ENCODE assay signal across 8 cellular contexts in the genomic region with DNA sequence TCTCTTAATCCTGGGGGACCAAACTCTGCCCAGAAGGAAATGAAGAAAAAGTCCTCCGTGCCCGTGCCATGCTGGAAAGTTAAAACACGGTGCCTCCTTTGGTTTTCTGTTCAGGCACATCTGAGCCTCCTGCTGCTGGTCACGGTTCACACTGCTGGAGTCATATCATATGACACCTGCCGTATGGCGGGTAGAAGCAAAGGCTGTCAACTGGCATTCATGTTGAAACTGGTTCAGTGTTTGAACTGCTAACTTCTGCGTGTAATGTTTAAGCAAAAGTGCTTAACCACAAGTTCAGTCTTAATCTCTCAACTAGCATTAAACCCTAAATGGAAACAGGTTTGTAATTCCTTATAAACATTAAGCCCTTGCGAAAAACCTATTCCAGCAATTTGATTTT. TPM values are rescaled to one million over a fixed set of nuclear protein-coding genes. Genes with fewer than 3 reads are reported as not detected.
A peak's percentile ranks its signal among the peaks of the same experiment; 100 is the strongest.
DNase-seq lines count a peak whose midpoint lies in the region; ATAC-seq, FAIRE-seq and TF ChIP-seq lines count a peak whose summit lies in the region.

No MANE protein-coding gene starts in this region.

- H2AK5ac ChIP-seq in IMR-90 (ENCODE audit: low read depth, low read length): peak overlapping the region; percentile 48; the same call in 1 of the 2 replicates

- no peak for TF ChIP-seq RAD21 in IMR-90 (IDR thresholded peaks at IDR 0.05; ENCODE audit: low read length)

- peaks cover 16% of the 10 kb centered on the region for H3K9me1 ChIP-seq in IMR-90 (ENCODE audit: insufficient read depth, low read length)

- CTCF ChIA-PET in IMR-90 (lab: Yijun Ruan, JAX): no interaction called here

- H4K20me1 ChIP-seq in IMR-90 (ENCODE audit: insufficient read depth, low read length) (peaks cover 37% of the 10 kb centered on the region), OCI-LY3 (ENCODE audit: insufficient read depth, low read length) (peaks cover 9% of the 10 kb centered on the region; the same call in 1 of the 2 replicates)

- peaks cover 37 to 62% of the 10 kb centered on the region in 2 experiments for H3K79me1 ChIP-seq in IMR-90 (ENCODE audit: low read depth in 1 of 2, low read length in 2 of 2)

- H3K79me2 ChIP-seq in OCI-LY3 (ENCODE audit: low read length): peaks cover 8% of the 10 kb centered on the region

- no peak for DNase-seq in IMR-90
- peak; percentile 55 for DNase-seq in activated naive CD4-positive, alpha-beta T cell treated with anti-CD3 and anti-CD28 coated beads, Interleukin-2, amount 50 U/mL, for 16 hours
- peak in 3 of 6 donors; percentile 34 to 53 (median 38) for DNase-seq in pancreas
- no peak for DNase-seq in NOMO-1 treated with dmso at 0.1 percent for 144 hours (lab: John Stamatoyannopoulos, UW; ENCODE audit: unreplicated experiment)
- no peak for DNase-seq in globus pallidus (ENCODE audit: low spot score)

- no peak overlapping the region for H4K5ac ChIP-seq in IMR-90 (ENCODE audit: low read depth, low read length)

- H3K9ac ChIP-seq in IMR-90 (ENCODE audit: low read depth, low read length): no peak overlapping the region
- peak overlapping the region; percentile 14; the same call in 1 of the 2 replicates for H3K9ac ChIP-seq in OCI-LY3 (ENCODE audit: low read length)

- peak overlapping the region; percentile 5; the same call in 1 of the 3 replicates for H2BK15ac ChIP-seq in IMR-90 (ENCODE audit: low read depth, low read length)

- no peak overlapping the region for H3K56ac ChIP-seq in IMR-90 (ENCODE audit: extremely low read depth, insufficient read depth, low read length)

- peak overlapping the region; percentile 22; the same call in 1 of the 2 replicates for H3K23ac ChIP-seq in IMR-90 (ENCODE audit: low read depth, low read length)

- H3K4ac ChIP-seq in IMR-90 (ENCODE audit: low read depth, low read length): peak overlapping the region; percentile 58; the same call in 1 of the 2 replicates

- no peak overlapping the region for H3K27ac ChIP-seq in IMR-90 (ENCODE audit: insufficient read depth, low read length)
- no peak overlapping the region for H3K27ac ChIP-seq in OCI-LY3 (ENCODE audit: low read length)
- peak overlapping the region; percentile 9 to 51 (median 15) for H3K27ac ChIP-seq in pancreas

- H3K18ac ChIP-seq in IMR-90 (ENCODE audit: low read depth, low read length): no peak overlapping the region

- intact Hi-C loops in IMR-90 (cut with micrococcal nuclease) (loop anchor here (10.0 kb wide), 1 partner anchor 210 kb away; the partner anchor contains the start of gene CERS6), pancreas (cut with DNase I) (loop anchor here in 1 of 3 donors (10.0 kb wide), 1 partner anchor 110 kb away; no protein-coding TSS in a partner anchor)

- H3K27me3 ChIP-seq in IMR-90 (ENCODE audit: control insufficient read depth, insufficient read depth, low read length) (no peaks in the 10 kb centered on the region), OCI-LY3 (ENCODE audit: low read depth, low read length) (peaks cover 9% of the 10 kb centered on the region; the same call in 1 of the 2 replicates), pancreas (no peaks in the 10 kb centered on the region)

- H3K4me2 ChIP-seq in IMR-90 (ENCODE audit: low read depth, low read length) (peak overlapping the region; percentile 23), OCI-LY3 (ENCODE audit: low read length) (peak overlapping the region; percentile 51)

- H3K36me3 ChIP-seq in IMR-90 (ENCODE audit: control insufficient read depth, insufficient read depth, low read length) (no peaks in the 10 kb centered on the region), OCI-LY3 (replicated peaks; ENCODE audit: low read depth, low read length) (no peaks in the 10 kb centered on the region), pancreas (no peaks in the 10 kb centered on the region)

- TSS peak; percentile 7 for BruUV-seq in IMR-90 (replicated peaks; lab: Mats Ljungman, UMichigan)

- no peak for TF ChIP-seq CTCF in IMR-90 (conservative IDR thresholded peaks at IDR 0.05; ENCODE audit: low read depth, low read length)
- TF ChIP-seq CTCF in OCI-LY3 (IDR thresholded peaks at IDR 0.05; ENCODE audit: low read depth, low read length): no peak
- TF ChIP-seq CTCF in pancreas (IDR thresholded peaks at IDR 0.05): no peak

- H2AK9ac ChIP-seq in IMR-90 (replicated peaks; ENCODE audit: low read depth, low read length, poor library complexity): peak overlapping the region; percentile 6

- no peak for FAIRE-seq in pancreas (lab: Jason Lieb, UNC)

- WGBS in IMR-90 (ENCODE audit: extremely low coverage in 2 of 2, insufficient read length in 1 of 2), 2 experiments: 76% methylated on average over 3 of the region's 8 CpGs; no CpG with 5 or more reads in 1 of the 2 experiments
- WGBS in pancreas, 2 donors: 17 to 20% methylated on average over 8 of the region's 8 CpGs

- H3K4me1 ChIP-seq in IMR-90 (ENCODE audit: control insufficient read depth, insufficient read depth, low read length) (peaks cover 16% of the 10 kb centered on the region), OCI-LY3 (ENCODE audit: low read length) (peaks cover 28% of the 10 kb centered on the region), pancreas (peaks cover 10 to 28% (median 14%) of the 10 kb centered on the region in 3 donors)

- POLR2A ChIA-PET in IMR-90 (lab: Charles Lee; ENCODE audit: unreplicated experiment): no interaction called here

- peak overlapping the region; percentile 16; the same call in 1 of the 2 replicates for H4K91ac ChIP-seq in IMR-90 (ENCODE audit: insufficient read depth, low read depth, low read length)

- in situ Hi-C loops in IMR-90 (cut with MboI; ENCODE audit: low sequenced_read_pairs): no loop called here

- no peak overlapping the region for H2AFZ ChIP-seq in IMR-90 (replicated peaks; ENCODE audit: low read length, poor library complexity)
- no peak overlapping the region for H2AFZ ChIP-seq in OCI-LY3 (ENCODE audit: low read depth, low read length)

- TF ChIP-seq POLR2A in IMR-90 (IDR thresholded peaks at IDR 0.05; ENCODE audit: low read depth, low read length): no peak
- no peak for TF ChIP-seq POLR2A in GM18505 (IDR thresholded peaks at IDR 0.05; ENCODE audit: borderline replicate concordance, extremely low read depth, insufficient read depth, insufficient read length)

- ATAC-seq in IMR-90 (ENCODE audit: low read depth): no peak
- ATAC-seq in pancreas: peak in 3 of 4 donors; percentile 32 to 42 (median 38)
- ATAC-seq in GM18505 (IDR thresholded peaks at IDR 0.05; ENCODE audit: unreplicated experiment): no peak
- no peak for ATAC-seq in GM19324 (IDR thresholded peaks at IDR 0.05; ENCODE audit: low FRiP score, unreplicated experiment)

- no peaks in the 10 kb centered on the region for H3K9me3 ChIP-seq in IMR-90 (ENCODE audit: control insufficient read depth, insufficient read depth, low read length)
- H3K9me3 ChIP-seq in OCI-LY3 (ENCODE audit: insufficient read depth, low read length): no peaks in the 10 kb centered on the region
- H3K9me3 ChIP-seq in pancreas: no peaks in the 10 kb centered on the region

- no peak overlapping the region; the same call in 1 of the 2 replicates for H3K14ac ChIP-seq in IMR-90 (replicated peaks; ENCODE audit: low read depth, low read length)

- peak overlapping the region; percentile 41; the same call in 1 of the 2 replicates for H2BK120ac ChIP-seq in IMR-90 (ENCODE audit: low read depth, low read length)

- H3K4me3 ChIP-seq in IMR-90 (ENCODE audit: insufficient read depth, low read depth, low read length) (no peak overlapping the region), OCI-LY3 (ENCODE audit: low read length) (no peak overlapping the region), pancreas (peak overlapping the region in 1 of 4 donors; percentile 4)

- H2BK20ac ChIP-seq in IMR-90 (ENCODE audit: low read depth, low read length): no peak overlapping the region; the same call in 1 of the 2 replicates

- dilution Hi-C loops in IMR-90 (cut with HindIII; ENCODE audit: low sequenced_read_pairs, unreplicated experiment): no loop called here

- no peak overlapping the region; a peak in 1 of 4 replicates for H4K8ac ChIP-seq in IMR-90 (ENCODE audit: low read depth in 2 of 2, low read length in 2 of 2)

- no peak overlapping the region for H2BK5ac ChIP-seq in IMR-90 (ENCODE audit: low read depth, low read length, poor library complexity, severe bottlenecking)

TF ChIP-seq in IMR-90, 13 proteins besides CTCF, POLR2A, EP300 and RAD21 (continues in another document):
- TF ChIP-seq RCOR1 (IDR thresholded peaks at IDR 0.05; ENCODE audit: insufficient replicate concordance, low read length): no peak
- no peak for TF ChIP-seq CEBPB (IDR thresholded peaks at IDR 0.05; ENCODE audit: low read depth, low read length)
- TF ChIP-seq, protein P1, sequence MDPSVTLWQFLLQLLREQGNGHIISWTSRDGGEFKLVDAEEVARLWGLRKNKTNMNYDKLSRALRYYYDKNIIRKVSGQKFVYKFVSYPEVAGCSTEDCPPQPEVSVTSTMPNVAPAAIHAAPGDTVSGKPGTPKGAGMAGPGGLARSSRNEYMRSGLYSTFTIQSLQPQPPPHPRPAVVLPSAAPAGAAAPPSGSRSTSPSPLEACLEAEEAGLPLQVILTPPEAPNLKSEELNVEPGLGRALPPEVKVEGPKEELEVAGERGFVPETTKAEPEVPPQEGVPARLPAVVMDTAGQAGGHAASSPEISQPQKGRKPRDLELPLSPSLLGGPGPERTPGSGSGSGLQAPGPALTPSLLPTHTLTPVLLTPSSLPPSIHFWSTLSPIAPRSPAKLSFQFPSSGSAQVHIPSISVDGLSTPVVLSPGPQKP (IDR thresholded peaks at IDR 0.05; ENCODE audit: borderline replicate concordance, low read depth, low read length): no peak
- TF ChIP-seq NFE2L2 (IDR thresholded peaks at IDR 0.05; ENCODE audit: low read depth, low read length): no peak
- no peak for TF ChIP-seq MXI1 (IDR thresholded peaks at IDR 0.05; ENCODE audit: borderline replicate concordance, low read depth, low read length)
- no peak for TF ChIP-seq RFX5 (IDR thresholded peaks at IDR 0.05; ENCODE audit: low read depth, low read length)
- TF ChIP-seq BHLHE40 (IDR thresholded peaks at IDR 0.05; ENCODE audit: low read depth, low read length): no peak
- no peak for TF ChIP-seq SMC3 (IDR thresholded peaks at IDR 0.05; ENCODE audit: low read depth, low read length)
- no peak for TF ChIP-seq FOS (IDR thresholded peaks at IDR 0.05; ENCODE audit: low read depth, low read length)
- TF ChIP-seq, protein P2, sequence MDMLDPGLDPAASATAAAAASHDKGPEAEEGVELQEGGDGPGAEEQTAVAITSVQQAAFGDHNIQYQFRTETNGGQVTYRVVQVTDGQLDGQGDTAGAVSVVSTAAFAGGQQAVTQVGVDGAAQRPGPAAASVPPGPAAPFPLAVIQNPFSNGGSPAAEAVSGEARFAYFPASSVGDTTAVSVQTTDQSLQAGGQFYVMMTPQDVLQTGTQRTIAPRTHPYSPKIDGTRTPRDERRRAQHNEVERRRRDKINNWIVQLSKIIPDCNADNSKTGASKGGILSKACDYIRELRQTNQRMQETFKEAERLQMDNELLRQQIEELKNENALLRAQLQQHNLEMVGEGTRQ (IDR thresholded peaks at IDR 0.05; ENCODE audit: low read depth, low read length): no peak

RNA-seq across cellular contexts. Expression of gene STK39, which starts 3.1 kb away (rescaled TPM):
- total RNA-seq in IMR-90 (2012; rRNA removed): 11.8 and 25.8 TPM in 2 replicates
- polyA plus RNA-seq in IMR-90 (2012; rRNA removed): 12.8 and 16.4 TPM in 2 replicates
- polyA plus RNA-seq in IMR-90 (2012; cell fraction: cytosol; rRNA removed): 2.3 and 4.0 TPM in 2 replicates
- polyA plus RNA-seq in IMR-90 (2012; cell fraction: nucleus; rRNA removed; ENCODE audit: low replicate concordance): 0.84 and 11.9 TPM in 2 replicates
- total RNA-seq in pancreas: 10 to 100 TPM; 14.3 to 23.1 (median 17.0) TPM
- polyA plus RNA-seq in pancreas: 10 to 100 TPM in 1 of 2 donors, 1 to 10 TPM in 1; 9.5 to 11.7 TPM

Comparison
In these comparisons a context has a peak if more than half of its experiments do, and no peak if none do; other contexts are left out.
1. ATAC-seq: peak in pancreas (3 of 4); none in IMR-90 (single experiment), GM18505 (single experiment) and GM19324 (single experiment).
2. H3K27ac ChIP-seq: peak in pancreas (4 of 4); none in IMR-90 (single experiment) and OCI-LY3 (single experiment).